8 cellular contexts compared by ENCODE assay signal in genomic region chr1:117051224-117052064, GRCh38. TPM values are rescaled to one million over a fixed set of nuclear protein-coding genes. Genes with fewer than 3 reads are reported as not detected.
A peak's percentile ranks its signal among the peaks of the same experiment; 100 is the strongest.
DNase-seq lines count a peak whose midpoint lies in the region; ATAC-seq and FAIRE-seq lines count a peak whose summit lies in the region.

No MANE protein-coding gene starts in this region.

- DNase-seq in SK-MEL-5 (ENCODE audit: low read depth, low spot score) (peak; percentile 11), small intestine (peak; percentile 75), NCI-H128 (lab: John Stamatoyannopoulos, UW; ENCODE audit: unreplicated experiment) (no peak), SHP77 (lab: John Stamatoyannopoulos, UW) (no peak), HK-2 (ENCODE audit: unreplicated experiment) (no peak)

- WGBS in small intestine, 3 donors: 8 to 23% (median 17%) methylated on average over 8 of the region's 8 CpGs

- ATAC-seq in GM18873 (IDR thresholded peaks at IDR 0.05; ENCODE audit: low FRiP score, unreplicated experiment): peak; percentile 55
- ATAC-seq in HG02943 (IDR thresholded peaks at IDR 0.05; ENCODE audit: low read depth, unreplicated experiment): peak; percentile 85

- H3K4me3 ChIP-seq in duodenal mucosa (ENCODE audit: low read depth in 1 of 2, low read length in 2 of 2) (peak overlapping the region; percentile 59 to 65), small intestine (ENCODE audit: low read depth in 1 of 2, low read length in 2 of 2) (no peak overlapping the region)

- FAIRE-seq in small intestine (lab: Jason Lieb, UNC): no peak

- H3K36me3 ChIP-seq in duodenal mucosa (ENCODE audit: control insufficient read depth in 1 of 2, insufficient read depth in 2 of 2, low read length in 2 of 2) (no peaks in the 10 kb centered on the region), small intestine (ENCODE audit: control insufficient read depth in 2 of 2, insufficient read depth in 2 of 2, low read length in 2 of 2) (no peaks in the 10 kb centered on the region)

- peak overlapping the region; percentile 1 for H3K27ac ChIP-seq in duodenal mucosa (ENCODE audit: low read depth, low read length)
- peak overlapping the region; percentile 73 to 87 for H3K27ac ChIP-seq in small intestine (ENCODE audit: low read depth in 1 of 2, low read length in 1 of 2)

- no peaks in the 10 kb centered on the region for H3K27me3 ChIP-seq in duodenal mucosa (ENCODE audit: control insufficient read depth in 1 of 2, insufficient read depth in 2 of 2, low read length in 2 of 2)
- no peaks in the 10 kb centered on the region for H3K27me3 ChIP-seq in small intestine (ENCODE audit: control insufficient read depth in 2 of 2, insufficient read depth in 2 of 2, low read length in 2 of 2)

- H3K9ac ChIP-seq in duodenal mucosa (ENCODE audit: low read depth in 1 of 2, low read length in 2 of 2): peak overlapping the region; percentile 57 to 68

- in situ Hi-C loops in SK-MEL-5 (cut with HindIII; ENCODE audit: low pct_unique_long_range_greater_than_20kb, low sequenced_read_pairs): loop anchor here (25.0 kb wide), 2 partner anchors 164 to 236 kb away; no protein-coding TSS in a partner anchor

- H3K9me3 ChIP-seq in duodenal mucosa (ENCODE audit: control insufficient read depth in 1 of 2, low read length in 2 of 2) (no peaks in the 10 kb centered on the region), small intestine (ENCODE audit: control insufficient read depth, low read depth) (no peaks in the 10 kb centered on the region)

- peaks cover 8 to 10% of the 10 kb centered on the region in 2 donors for H3K4me1 ChIP-seq in duodenal mucosa (ENCODE audit: control insufficient read depth in 1 of 2, insufficient read depth in 2 of 2, low read length in 2 of 2)
- peaks cover 0 to 2% of the 10 kb centered on the region in 2 donors for H3K4me1 ChIP-seq in small intestine (ENCODE audit: control insufficient read depth in 2 of 2, insufficient read depth in 1 of 2, low read depth in 1 of 2, low read length in 1 of 2)

RNA-seq across cellular contexts. Expression of gene TTF2, which starts 8.7 kb away (rescaled TPM):
- 63.9 and 76.7 TPM in 2 replicates for total RNA-seq in SK-MEL-5 (2014; rRNA removed; shearing (Covaris generic))
- 42.9 and 48.5 TPM in 2 replicates for polyA plus RNA-seq in SK-MEL-5 (2015; cell fraction: cytosol; rRNA removed)
- 95.2 and 108 TPM in 2 replicates for polyA plus RNA-seq in SK-MEL-5 (2015; cell fraction: nucleus; rRNA removed)
- 1 to 10 TPM; 1.8 to 5.8 (median 4.1) TPM for polyA plus RNA-seq in small intestine

RNA-seq across cellular contexts. Expression of gene CD101, which starts 49.9 kb away (rescaled TPM):
- total RNA-seq in SK-MEL-5 (2014; rRNA removed; shearing (Covaris generic)): not detected in 2 replicates
- not detected in 2 replicates for polyA plus RNA-seq in SK-MEL-5 (2015; cell fraction: cytosol; rRNA removed)
- 0.09 TPM in 1 of 2 replicates, not detected in the other for polyA plus RNA-seq in SK-MEL-5 (2015; cell fraction: nucleus; rRNA removed)
- polyA plus RNA-seq in small intestine: 1 to 10 TPM; 1.3 to 6.2 (median 1.6) TPM

Comparison
In these comparisons a context has a peak if more than half of its experiments do, and no peak if none do; other contexts are left out.
1. DNase-seq: peak in SK-MEL-5 (single experiment) and small intestine (single experiment); none in NCI-H128 (single experiment), SHP77 (0 of 2) and HK-2 (single experiment).
2. H3K4me3 ChIP-seq: peak in duodenal mucosa (2 of 2); none in small intestine (0 of 2).